ENCODE assay signal across 10 cellular contexts in genomic region chr14:102922490-102923200, GRCh38. TPM values are rescaled to one million over a fixed set of nuclear protein-coding genes. Genes with fewer than 3 reads are reported as not detected.
DNase-seq lines count a peak whose midpoint lies in the region; ATAC-seq and TF ChIP-seq lines count a peak whose summit lies in the region.
"Had no signal": no experiment of that assay in that cellular context is flagged by ENCODE, and none has a peak within 500 bp of the region (broad histone marks: within the 10 kb centered on the region; RNA-seq: fewer than 3 reads in every experiment).

AMN (plus strand) TSS chr14:102922663; CDS start chr14:102922689, 26 bp downstream.

- H3K4me3 Mint-ChIP-seq in activated T-cell treated with anti-CD3 and anti-CD28 coated beads, Interleukin-2, amount 50 U/mL, for 4 hours = peak within 1 kb of the TSS; percentile 66

- peak within 1 kb of the TSS; percentile 3 to 43 (median 38) for H3K4me3 ChIP-seq in stomach

- 5 to 8% (median 6%) methylated on average over 43 to 56 of the region's 56 CpGs for WGBS in stomach, 5 donors

- H3K4me1 ChIP-seq in stomach = peaks cover 8 to 25% (median 22%) of the 10 kb centered on the region in 4 donors

- peaks cover 14% of the 10 kb centered on the region for H3K27me3 Mint-ChIP-seq in activated T-cell treated with anti-CD3 and anti-CD28 coated beads, Interleukin-2, amount 50 U/mL, for 4 hours (ENCODE audit: low read depth)

- TF ChIP-seq EP300 in stomach (IDR thresholded peaks at IDR 0.05) = no peak

- peak; percentile 21 to 24 for ATAC-seq in activated T-cell treated with anti-CD3 and anti-CD28 coated beads, Interleukin-2, amount 50 U/mL, for 4 hours
- peak; percentile 18 to 47 for ATAC-seq in activated naive CD4-positive, alpha-beta T cell treated with anti-CD3 and anti-CD28 coated beads, Interleukin-2, amount 50 U/mL, for 72 hours
- no peak for ATAC-seq in GM21381 (IDR thresholded peaks at IDR 0.05; ENCODE audit: unreplicated experiment)

- no peaks in the 10 kb centered on the region for H3K36me3 ChIP-seq in stomach

- TF ChIP-seq CTCF in stomach (IDR thresholded peaks at IDR 0.05) = no peak

- no peak within 1 kb of the TSS for H3K27ac Mint-ChIP-seq in activated naive CD4-positive, alpha-beta T cell treated with anti-CD3 and anti-CD28 coated beads, Interleukin-2, amount 50 U/mL, for 72 hours

- no peaks in the 10 kb centered on the region for H3K9me3 ChIP-seq in stomach

- no peak for TF ChIP-seq POLR2A in stomach (IDR thresholded peaks at IDR 0.05)

- H3K27ac ChIP-seq in stomach = no peak within 1 kb of the TSS
- H3K27ac ChIP-seq: C4-2B had no signal

- peaks cover 11% of the 10 kb centered on the region for H3K4me1 Mint-ChIP-seq in activated T-cell treated with anti-CD3 and anti-CD28 coated beads, Interleukin-2, amount 50 U/mL, for 4 hours (ENCODE audit: low read depth)

- H3K27me3 ChIP-seq in stomach = peaks cover 11 to 59% (median 34%) of the 10 kb centered on the region in 3 donors

- no peaks in the 10 kb centered on the region for H3K9me3 Mint-ChIP-seq in activated T-cell treated with anti-CD3 and anti-CD28 coated beads, Interleukin-2, amount 50 U/mL, for 4 hours
- no peaks in the 10 kb centered on the region for H3K9me3 Mint-ChIP-seq in activated naive CD4-positive, alpha-beta T cell treated with anti-CD3 and anti-CD28 coated beads, Interleukin-2, amount 50 U/mL, for 72 hours

- intact Hi-C loops in stomach (cut with DNase I; ENCODE audit: low total_unique reads) = no loop called here

- H3K36me3 Mint-ChIP-seq in activated T-cell treated with anti-CD3 and anti-CD28 coated beads, Interleukin-2, amount 50 U/mL, for 4 hours (ENCODE audit: insufficient read depth) = no peaks in the 10 kb centered on the region
- H3K36me3 Mint-ChIP-seq in activated naive CD4-positive, alpha-beta T cell treated with anti-CD3 and anti-CD28 coated beads, Interleukin-2, amount 50 U/mL, for 72 hours = no peaks in the 10 kb centered on the region

- DNase-seq in activated T-cell treated with anti-CD3 and anti-CD28 coated beads, Interleukin-2, amount 50 U/mL, for 4 hours = no peak
- DNase-seq in activated T-cell treated with anti-CD3 and anti-CD28 coated beads, Interleukin-2, amount 50 U/mL, for 48 hours = no peak
- DNase-seq in activated naive CD4-positive, alpha-beta T cell treated with anti-CD3 and anti-CD28 coated beads, Interleukin-2, amount 50 U/mL, for 72 hours (ENCODE audit: low spot score in 2 of 2) = no peak
- peak; percentile 19 for DNase-seq in iris pigment epithelial cell (ENCODE audit: low read depth)
- DNase-seq in stomach = no peak
- no peak for DNase-seq in NCI-H187 treated with DMSO at 0.1 percent for 48 hours (lab: John Stamatoyannopoulos, UW)
- DNase-seq in activated gamma-delta T cell treated with Interleukin-2 at 50 U/mL for 16 hours = no peak
- DNase-seq: stimulated activated naive CD4-positive, alpha-beta T cell treated with Interleukin-2 at 50 U/mL for 16 hours had no signal

RNA-seq across cellular contexts. Expression of gene AMN, which starts in this region (rescaled TPM):
- 1 to 10 TPM; 1.7 to 2.2 (median 2.0) TPM for total RNA-seq in activated T-cell treated with anti-CD3 and anti-CD28 coated beads, Interleukin-2, amount 50 U/mL, for 4 hours
- total RNA-seq in activated naive CD4-positive, alpha-beta T cell treated with anti-CD3 and anti-CD28 coated beads, Interleukin-2, amount 50 U/mL, for 72 hours = under 1 TPM; 0.30 to 0.49 TPM
- total RNA-seq in stomach = 100 to 1,000 TPM in 2 of 5 donors, 10 to 100 TPM in 1, 1 to 10 TPM in 2; 1.3 to 781 (median 21.7) TPM
- 10 to 100 TPM in 2 of 3 donors, 1 to 10 TPM in 1; 3.2 to 14.7 (median 12.8) TPM for polyA plus RNA-seq in stomach

Comparison
In these comparisons a context has a peak if more than half of its experiments do, and no peak if none do; other contexts are left out.
1. Peak in ATAC-seq in activated naive CD4-positive, alpha-beta T cell treated with anti-CD3 and anti-CD28 coated beads, Interleukin-2, amount 50 U/mL, for 72 hours; RNA of the gene not detected or under 1 TPM.